Comparison of ENCODE assay signal across 21 cellular contexts in the genomic region with DNA sequence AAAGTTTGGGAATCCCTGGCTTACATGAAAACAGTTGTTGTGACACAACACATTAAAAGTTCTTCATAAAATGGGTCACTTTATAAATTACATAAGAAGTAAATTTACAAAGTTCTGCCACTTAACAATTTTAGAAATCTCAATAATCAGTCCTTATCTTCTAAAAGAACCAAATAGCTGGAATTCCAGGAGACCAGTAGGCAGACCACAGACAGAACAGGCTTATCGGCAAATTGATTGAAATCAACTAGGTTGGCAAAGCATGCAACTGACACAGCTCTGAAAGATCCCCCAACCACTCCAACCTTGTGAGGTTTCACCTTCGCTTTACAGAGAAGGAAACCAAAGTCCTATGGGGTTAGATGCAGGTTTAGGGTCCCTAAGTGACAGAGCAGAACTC.
DNase-seq lines count a peak whose midpoint lies in the region; ATAC-seq and TF ChIP-seq lines count a peak whose summit lies in the region.
"Had no signal": no experiment of that assay in that cellular context is flagged by ENCODE, and none has a peak within 500 bp of the region (broad histone marks: within the 10 kb centered on the region; RNA-seq: fewer than 3 reads in every experiment).

No MANE protein-coding gene starts in this region.

- POLR2A ChIA-PET in SK-N-SH (lab: Yijun Ruan, JAX): no interaction called here

- H3K79me2 ChIP-seq in SK-N-SH (ENCODE audit: insufficient read depth): no peaks in the 10 kb centered on the region

- H3K4me1 ChIP-seq in SK-N-SH (ENCODE audit: control insufficient read depth in 1 of 2, insufficient read depth in 2 of 2, low read depth in 1 of 2, low read length in 1 of 2): peaks cover 0 to 5% of the 10 kb centered on the region in 2 experiments; a peak in 2 of 4 replicates
- H3K4me1 ChIP-seq in effector memory CD4-positive, alpha-beta T cell (ENCODE audit: control insufficient read depth, insufficient read depth, low read length, poor library complexity, severe bottlenecking): no peaks in the 10 kb centered on the region
- H3K4me1 ChIP-seq: Peyer's patch had no signal

- TF ChIP-seq RAD21 in SK-N-SH (IDR thresholded peaks at IDR 0.05; ENCODE audit: low read length): no peak

- no peaks in the 10 kb centered on the region for H3K36me3 ChIP-seq in SK-N-SH (replicated peaks in 1 of 2; ENCODE audit: control insufficient read depth in 1 of 2, insufficient read depth in 2 of 2, low read length in 1 of 2)
- no peaks in the 10 kb centered on the region for H3K36me3 ChIP-seq in effector memory CD4-positive, alpha-beta T cell (ENCODE audit: control insufficient read depth, insufficient read depth, low read length)
- H3K36me3 ChIP-seq: MG63, Peyer's patch had no signal

- H3K4me2 ChIP-seq in SK-N-SH: no peak overlapping the region

- H4K20me1 ChIP-seq in SK-N-SH (ENCODE audit: insufficient read depth): no peaks in the 10 kb centered on the region

- no peaks in the 10 kb centered on the region for H3F3A ChIP-seq in SK-N-SH (replicated peaks; ENCODE audit: insufficient read depth)

- no peak for TF ChIP-seq EP300 in SK-N-SH (IDR thresholded peaks at IDR 0.05; ENCODE audit: borderline replicate concordance in 1 of 2, low read depth in 1 of 2, low read length in 1 of 2)

- no peak overlapping the region for H3K27ac ChIP-seq in SK-N-SH (ENCODE audit: low read depth in 2 of 2, low read length in 1 of 2)
- no peak overlapping the region for H3K27ac ChIP-seq in effector memory CD4-positive, alpha-beta T cell (ENCODE audit: insufficient read depth, low read length, poor library complexity, severe bottlenecking)
- H3K27ac ChIP-seq: 22Rv1, Peyer's patch had no signal

- TF ChIP-seq CTCF in SK-N-SH (IDR thresholded peaks at IDR 0.05): no peak

- no peak overlapping the region for H3K9ac ChIP-seq in SK-N-SH

- H3K4me3 ChIP-seq in SK-N-SH (ENCODE audit: low read depth in 2 of 2, low read length in 1 of 2): no peak overlapping the region
- H3K4me3 ChIP-seq in effector memory CD4-positive, alpha-beta T cell (ENCODE audit: insufficient read depth, low read depth, low read length, poor library complexity, severe bottlenecking): no peak overlapping the region
- H3K4me3 ChIP-seq: K562, Peyer's patch had no signal

- H2AFZ ChIP-seq in SK-N-SH (ENCODE audit: low read depth): no peak overlapping the region

- no peaks in the 10 kb centered on the region for H3K9me2 ChIP-seq in SK-N-SH

- no peak for DNase-seq in SK-N-SH
- DNase-seq in amniotic epithelial cell (ENCODE audit: low read depth): peak; percentile 37
- peak; percentile 26 for DNase-seq in iris pigment epithelial cell (ENCODE audit: low read depth)
- no peak for DNase-seq in NCI-H146 treated with DMSO at 0.1 percent for 48 hours (lab: John Stamatoyannopoulos, UW; ENCODE audit: unreplicated experiment)
- DNase-seq in effector memory CD4-positive, alpha-beta T cell: no peak
- DNase-seq in NCI-H774 (lab: John Stamatoyannopoulos, UW): no peak
- DNase-seq: AML-193; CD8-positive, alpha-beta T cell; DND-41; GF-D8; H7; NCI-H187 treated with DMSO at 0.1 percent for 48 hours; NCI-H510A; NK-92 treated with Interleukin-12 subunit alpha and Interleukin-12 subunit beta, amount 100 ng/mL, for 24 hours; Peyer's patch had no signal

- H3K9me3 ChIP-seq in SK-N-SH: no peaks in the 10 kb centered on the region
- no peaks in the 10 kb centered on the region for H3K9me3 ChIP-seq in effector memory CD4-positive, alpha-beta T cell (ENCODE audit: control insufficient read depth, low read length)
- H3K9me3 ChIP-seq: MG63, Peyer's patch had no signal

- CTCF ChIA-PET in SK-N-SH (lab: Yijun Ruan, JAX): interaction anchor here (0.7 to 1.6 kb wide), 4 partner anchors 13 to 102 kb away, joined by 3 read pairs; no protein-coding TSS in a partner anchor

- 62% methylated on average over 1 of the region's 2 CpGs for WGBS in SK-N-SH (ENCODE audit: low lambda C conversion rate)

- no peak for ATAC-seq in SK-N-SH treated with all-trans-retinoic acid at 6 μM for 48 hours
- ATAC-seq in GM19467 (IDR thresholded peaks at IDR 0.05; ENCODE audit: unreplicated experiment): no peak
- ATAC-seq: CD8-positive, alpha-beta T cell; HepG2; K562 had no signal

- H3K27me3 ChIP-seq in SK-N-SH (ENCODE audit: insufficient read depth): no peaks in the 10 kb centered on the region
- no peaks in the 10 kb centered on the region for H3K27me3 ChIP-seq in effector memory CD4-positive, alpha-beta T cell (replicated peaks; ENCODE audit: control insufficient read depth, insufficient read depth, low read length, poor library complexity, severe bottlenecking)
- H3K27me3 ChIP-seq: MG63, Peyer's patch had no signal

TF ChIP-seq in SK-N-SH treated with all-trans-retinoic acid at 6 μM for 48 hours, 23 proteins besides CTCF, POLR2A, EP300 and RAD21:
- no peak for TF ChIP-seq SNAI2 (CRISPR knock-in tag; IDR thresholded peaks at IDR 0.05)
- TF ChIP-seq ESRRG (CRISPR knock-in tag; IDR thresholded peaks at IDR 0.05): no peak
- no peak for TF ChIP-seq CREB5 (CRISPR knock-in tag; IDR thresholded peaks at IDR 0.05; ENCODE audit: low read depth)
- TF ChIP-seq BACH2 (CRISPR knock-in tag; IDR thresholded peaks at IDR 0.05; ENCODE audit: borderline replicate concordance): no peak
- peak; percentile 66 for TF ChIP-seq ISL1 (CRISPR knock-in tag; IDR thresholded peaks at IDR 0.05)
- no peak for TF ChIP-seq ZNF70 (CRISPR knock-in tag; IDR thresholded peaks at IDR 0.05)
- no peak for TF ChIP-seq PPARA (CRISPR knock-in tag; IDR thresholded peaks at IDR 0.05; ENCODE audit: borderline replicate concordance)

TF ChIP-seq in SK-N-SH, 30 proteins besides CTCF, POLR2A, EP300 and RAD21 (continues in another document):
- TF ChIP-seq IRF3 (IDR thresholded peaks at IDR 0.05; ENCODE audit: low read depth, low read length) (no peak), EZH2phosphoT487 (IDR thresholded peaks at IDR 0.05; ENCODE audit: borderline replicate concordance, low read depth) (no peak), TCF12 (IDR thresholded peaks at IDR 0.05) (no peak), TAF1 (IDR thresholded peaks at IDR 0.05; ENCODE audit: borderline replicate concordance, low read depth, low read length) (no peak), REST (IDR thresholded peaks at IDR 0.05; ENCODE audit: low read depth, low read length) (no peak), FOXM1 (IDR thresholded peaks at IDR 0.05; ENCODE audit: low read depth) (no peak), SIN3A (IDR thresholded peaks at IDR 0.05; ENCODE audit: borderline replicate concordance, low read depth, low read length) (no peak), FOSL2 (IDR thresholded peaks at IDR 0.05; ENCODE audit: borderline replicate concordance, low read depth) (no peak), MXI1 (IDR thresholded peaks at IDR 0.05; ENCODE audit: low read depth, low read length) (no peak), SMC3 (IDR thresholded peaks at IDR 0.05; ENCODE audit: low read depth, low read length) (no peak)
- TF ChIP-seq, protein P1, sequence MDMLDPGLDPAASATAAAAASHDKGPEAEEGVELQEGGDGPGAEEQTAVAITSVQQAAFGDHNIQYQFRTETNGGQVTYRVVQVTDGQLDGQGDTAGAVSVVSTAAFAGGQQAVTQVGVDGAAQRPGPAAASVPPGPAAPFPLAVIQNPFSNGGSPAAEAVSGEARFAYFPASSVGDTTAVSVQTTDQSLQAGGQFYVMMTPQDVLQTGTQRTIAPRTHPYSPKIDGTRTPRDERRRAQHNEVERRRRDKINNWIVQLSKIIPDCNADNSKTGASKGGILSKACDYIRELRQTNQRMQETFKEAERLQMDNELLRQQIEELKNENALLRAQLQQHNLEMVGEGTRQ (IDR thresholded peaks at IDR 0.05; ENCODE audit: borderline replicate concordance, low read depth, low read length): no peak
- TF ChIP-seq, protein P2, sequence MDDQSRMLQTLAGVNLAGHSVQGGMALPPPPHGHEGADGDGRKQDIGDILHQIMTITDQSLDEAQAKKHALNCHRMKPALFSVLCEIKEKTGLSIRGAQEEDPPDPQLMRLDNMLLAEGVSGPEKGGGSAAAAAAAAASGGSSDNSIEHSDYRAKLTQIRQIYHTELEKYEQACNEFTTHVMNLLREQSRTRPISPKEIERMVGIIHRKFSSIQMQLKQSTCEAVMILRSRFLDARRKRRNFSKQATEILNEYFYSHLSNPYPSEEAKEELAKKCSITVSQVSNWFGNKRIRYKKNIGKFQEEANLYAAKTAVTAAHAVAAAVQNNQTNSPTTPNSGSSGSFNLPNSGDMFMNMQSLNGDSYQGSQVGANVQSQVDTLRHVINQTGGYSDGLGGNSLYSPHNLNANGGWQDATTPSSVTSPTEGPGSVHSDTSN (IDR thresholded peaks at IDR 0.05): no peak

Comparison
In these comparisons a context has a peak if more than half of its experiments do, and no peak if none do; other contexts are left out.
1. DNase-seq: peak in amniotic epithelial cell (single experiment) and iris pigment epithelial cell (single experiment); none in SK-N-SH (single experiment), NCI-H146 treated with DMSO at 0.1 percent for 48 hours (single experiment), effector memory CD4-positive, alpha-beta T cell (0 of 3) and NCI-H774 (single experiment).